In the genomic region with DNA sequence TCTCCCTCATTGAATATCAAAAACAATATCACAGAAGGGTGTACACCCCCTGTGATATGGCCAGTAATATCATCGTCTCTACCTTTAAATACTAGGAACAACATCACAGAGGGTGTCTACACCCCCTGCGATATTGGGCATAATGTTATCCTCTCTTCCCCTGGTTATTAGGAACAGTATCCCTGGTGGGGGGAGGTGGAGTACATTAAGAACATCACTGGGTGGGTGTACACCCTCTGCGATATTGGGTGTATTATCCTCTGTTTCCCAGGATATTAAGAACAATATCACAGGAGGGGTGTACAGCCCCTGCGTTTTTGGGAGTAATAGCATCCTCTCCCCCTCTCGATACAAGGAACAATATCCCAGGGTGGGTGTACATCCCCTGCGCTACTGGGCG, we compare ENCODE assay signal across 34 cellular contexts.
"Had no signal": no experiment of that assay in that cellular context is flagged by ENCODE, and none has a peak within 500 bp of the region (broad histone marks: within the 10 kb centered on the region; RNA-seq: fewer than 3 reads in every experiment).

No MANE protein-coding gene starts in this region.

- H3K27me3 ChIP-seq: ascending aorta, cardiac muscle cell had no signal

- DNase-seq: activated B cell treated with CpG ODN at 0.5 μM for 24 hours; activated CD4-positive, alpha-beta memory T cell treated with anti-CD3 and anti-CD28 coated beads for 36 hours; activated CD4-positive, alpha-beta T cell treated with anti-CD3 and anti-CD28 coated beads for 48 hours; activated CD4-positive, alpha-beta T cell treated with anti-CD3 and anti-CD28 coated beads, Interleukin-2, amount 50 U/mL, for 1 hour; activated CD4-positive, alpha-beta T cell treated with anti-CD3 and anti-CD28 coated beads, Interleukin-2, amount 50 U/mL, for 4 hours; activated CD4-positive, CD25-positive, alpha-beta regulatory T cell treated with anti-CD3 and anti-CD28 coated beads, Interleukin-2, amount 50 U/mL, for 72 hours; activated CD8-positive, alpha-beta memory T cell treated with anti-CD3 and anti-CD28 coated beads, Interleukin-2, amount 50 U/mL, for 4 hours; activated effector memory CD4-positive, alpha-beta T cell treated with Interleukin-2 at 50 U/mL for 16 hours; activated gamma-delta T cell; activated naive CD4-positive, alpha-beta T cell treated with anti-CD3 and anti-CD28 coated beads, Interleukin-2, amount 50 U/mL, for 16 hours; activated naive CD4-positive, alpha-beta T cell treated with Interleukin-2 at 50 U/mL for 16 hours; activated naive CD8-positive, alpha-beta T cell treated with anti-CD3 and anti-CD28 coated beads, Interleukin-2, amount 10 ng/mL, durations not matched to agents 7 days and 5 days; activated naive CD8-positive, alpha-beta T cell treated with anti-CD3 and anti-CD28 coated beads, Interleukin-2, amount 50 U/mL, for 24 hours; activated T-cell treated with anti-CD3 and anti-CD28 coated beads for 4 hours; activated T-cell treated with anti-CD3 and anti-CD28 coated beads, Interleukin-2, amount 50 U/mL, for 1 hour; activated T-cell treated with anti-CD3 and anti-CD28 coated beads, Interleukin-2, amount 50 U/mL, for 4 hours; activated T-cell treated with anti-CD3 and anti-CD28 coated beads, Interleukin-2, amount 50 U/mL, for 72 hours; amygdala; anterior cingulate cortex; caudate nucleus; cerebellar nuclear complex; SW 1271; T-helper 1 cell; T-helper 9 cell had no signal

- ATAC-seq: activated naive CD8-positive, alpha-beta T cell treated with anti-CD3 and anti-CD28 coated beads, Interleukin-2, amount 50 U/mL, for 24 hours; activated T-cell treated with anti-CD3 and anti-CD28 coated beads, Interleukin-2, amount 50 U/mL, for 72 hours had no signal

- H3K4me3 Mint-ChIP-seq: activated B cell treated with CpG ODN at 0.5 μM for 24 hours; activated CD4-positive, alpha-beta memory T cell treated with anti-CD3 and anti-CD28 coated beads for 36 hours; activated naive CD8-positive, alpha-beta T cell; activated naive CD8-positive, alpha-beta T cell treated with anti-CD3 and anti-CD28 coated beads, Interleukin-2, amount 10 ng/mL, durations not matched to agents 7 days and 5 days; activated naive CD8-positive, alpha-beta T cell treated with anti-CD3 and anti-CD28 coated beads, Interleukin-2, amount 50 U/mL, for 24 hours; activated T-cell treated with anti-CD3 and anti-CD28 coated beads, Interleukin-2, amount 50 U/mL, for 4 hours; activated T-cell treated with anti-CD3 and anti-CD28 coated beads, Interleukin-2, amount 50 U/mL, for 72 hours; activated T-helper 1 cell treated with anti-CD3 and anti-CD28 coated beads, Interleukin-12 subunit alpha, Interleukin-12 subunit beta, Interleukin-2, Interleukin-4 antibody, amounts not matched to agents 30 ng/mL and 10 ng/mL and 1 ng/mL, durations not matched to agents 14 hours and 24 hours and 36 hours; brain; central memory CD8-positive, alpha-beta T cell; T-helper 1 cell treated with Interleukin-12 subunit alpha and Interleukin-12 subunit beta and Interleukin-4 antibody, amounts not matched to agents 30 μg/mL and 1 μg/mL, for 36 hours; T-helper 2 cell treated with Interferon-gamma antibody and Interleukin-4, amounts not matched to agents 5 μg/mL and 100 μg/mL, for 36 hours had no signal

- H3K27me3 Mint-ChIP-seq: activated B cell treated with CpG ODN at 0.5 μM for 24 hours; activated CD4-positive, alpha-beta memory T cell treated with anti-CD3 and anti-CD28 coated beads for 36 hours; activated naive CD8-positive, alpha-beta T cell; activated naive CD8-positive, alpha-beta T cell treated with anti-CD3 and anti-CD28 coated beads, Interleukin-2, amount 10 ng/mL, durations not matched to agents 7 days and 5 days; activated naive CD8-positive, alpha-beta T cell treated with anti-CD3 and anti-CD28 coated beads, Interleukin-2, amount 50 U/mL, for 24 hours; brain; central memory CD8-positive, alpha-beta T cell had no signal

- H3K9me3 ChIP-seq: ascending aorta had no signal

- H3K4me3 ChIP-seq: ascending aorta, cardiac muscle cell had no signal

- H3K4me1 ChIP-seq: ascending aorta had no signal

- H3K27ac Mint-ChIP-seq: activated B cell treated with CpG ODN at 0.5 μM for 24 hours; activated CD4-positive, alpha-beta memory T cell treated with anti-CD3 and anti-CD28 coated beads for 36 hours; activated naive CD8-positive, alpha-beta T cell; activated naive CD8-positive, alpha-beta T cell treated with anti-CD3 and anti-CD28 coated beads, Interleukin-2, amount 10 ng/mL, durations not matched to agents 7 days and 5 days; activated naive CD8-positive, alpha-beta T cell treated with anti-CD3 and anti-CD28 coated beads, Interleukin-2, amount 50 U/mL, for 24 hours; activated T-cell treated with anti-CD3 and anti-CD28 coated beads, Interleukin-2, amount 50 U/mL, for 72 hours; activated T-helper 1 cell treated with anti-CD3 and anti-CD28 coated beads, Interleukin-12 subunit alpha, Interleukin-12 subunit beta, Interleukin-2, Interleukin-4 antibody, amounts not matched to agents 30 ng/mL and 10 ng/mL and 1 ng/mL, durations not matched to agents 14 hours and 24 hours and 36 hours; activated T-helper 2 cell treated with anti-CD3 and anti-CD28 coated beads, Interferon-gamma antibody, Interleukin-2, Interleukin-4, amounts not matched to agents 10 μg/mL and 5 μg/mL and 100 μg/mL, durations not matched to agents 14 hours and 24 hours and 36 hours; brain; T-helper 1 cell treated with Interleukin-12 subunit alpha and Interleukin-12 subunit beta and Interleukin-4 antibody, amounts not matched to agents 30 μg/mL and 1 μg/mL, for 36 hours; T-helper 2 cell treated with Interferon-gamma antibody and Interleukin-4, amounts not matched to agents 5 μg/mL and 100 μg/mL, for 36 hours had no signal

- H3K27ac ChIP-seq: ascending aorta, cardiac muscle cell, VCaP had no signal

- H3K36me3 ChIP-seq: ascending aorta, cardiac muscle cell had no signal

- H3K36me3 Mint-ChIP-seq: activated CD4-positive, alpha-beta memory T cell treated with anti-CD3 and anti-CD28 coated beads for 36 hours; activated naive CD8-positive, alpha-beta T cell; activated naive CD8-positive, alpha-beta T cell treated with anti-CD3 and anti-CD28 coated beads, Interleukin-2, amount 10 ng/mL, durations not matched to agents 7 days and 5 days; brain had no signal

- H3K4me1 Mint-ChIP-seq: activated B cell treated with CpG ODN at 0.5 μM for 24 hours; activated naive CD8-positive, alpha-beta T cell treated with anti-CD3 and anti-CD28 coated beads, Interleukin-2, amount 10 ng/mL, durations not matched to agents 7 days and 5 days; activated naive CD8-positive, alpha-beta T cell treated with anti-CD3 and anti-CD28 coated beads, Interleukin-2, amount 50 U/mL, for 24 hours; brain; central memory CD8-positive, alpha-beta T cell had no signal
